Comparison of ENCODE assay signal across 15 cellular contexts in genomic region chr6:108585921-108586320, GRCh38. TPM values are rescaled to one million over a fixed set of nuclear protein-coding genes. Genes with fewer than 3 reads are reported as not detected.
DNase-seq lines count a peak whose midpoint lies in the region; ATAC-seq and TF ChIP-seq lines count a peak whose summit lies in the region.
"Had no signal": no experiment of that assay in that cellular context is flagged by ENCODE, and none has a peak within 500 bp of the region (broad histone marks: within the 10 kb centered on the region; RNA-seq: fewer than 3 reads in every experiment).

No MANE protein-coding gene starts in this region.

- no peak for TF ChIP-seq EP300 in ovary (IDR thresholded peaks at IDR 0.05)

- no peak overlapping the region for H3K18ac ChIP-seq in mesendoderm (ENCODE audit: low read length)

- H2AFZ ChIP-seq in fibroblast of lung (ENCODE audit: low read length): no peak overlapping the region

- H3K27ac ChIP-seq in right atrium auricular region: peak overlapping the region; percentile 81 to 83
- peak overlapping the region; percentile 32 for H3K27ac ChIP-seq in fibroblast of lung (ENCODE audit: insufficient read depth, low read length)
- H3K27ac ChIP-seq in gastrocnemius medialis: peak overlapping the region; percentile 86 to 96 (median 90)
- H3K27ac ChIP-seq in vagina: peak overlapping the region; percentile 83
- peak overlapping the region in 1 of 2 donors; percentile 38 for H3K27ac ChIP-seq in ovary
- H3K27ac ChIP-seq in mesendoderm (ENCODE audit: low read depth, low read length): no peak overlapping the region

- no peak overlapping the region for H4K5ac ChIP-seq in mesendoderm (ENCODE audit: low read length)

- no peak overlapping the region for H2BK5ac ChIP-seq in mesendoderm (ENCODE audit: low read length)

- H3K23ac ChIP-seq in mesendoderm (ENCODE audit: low read length): no peak overlapping the region

- H3K4me2 ChIP-seq in fibroblast of lung (ENCODE audit: extremely low read depth, insufficient read depth, low read length): peak overlapping the region; percentile 32
- no peak overlapping the region for H3K4me2 ChIP-seq in mesendoderm (ENCODE audit: low read length)

- ATAC-seq in left ventricle myocardium superior (no peak), gastrocnemius medialis (no peak)
- ATAC-seq: activated T-cell treated with anti-CD3 and anti-CD28 coated beads, Interleukin-2, amount 50 U/mL, for 4 hours; CD8-positive, alpha-beta T cell; esophagus mucosa had no signal

- no peak for TF ChIP-seq POLR2A in gastrocnemius medialis (IDR thresholded peaks at IDR 0.05)
- no peak for TF ChIP-seq POLR2A in vagina (IDR thresholded peaks at IDR 0.05)
- no peak for TF ChIP-seq POLR2A in ovary (IDR thresholded peaks at IDR 0.05)

- no peaks in the 10 kb centered on the region for H3K9me3 ChIP-seq in right atrium auricular region
- no peaks in the 10 kb centered on the region for H3K9me3 ChIP-seq in fibroblast of lung (ENCODE audit: control insufficient read depth, insufficient read depth, low read depth, low read length)
- H3K9me3 ChIP-seq in gastrocnemius medialis: no peaks in the 10 kb centered on the region
- no peaks in the 10 kb centered on the region for H3K9me3 ChIP-seq in vagina
- H3K9me3 ChIP-seq in ovary: no peaks in the 10 kb centered on the region

- in situ Hi-C loops in gastrocnemius medialis (cut with MboI; ENCODE audit: low sequenced_read_pairs in 4 of 4): loop anchor here in 1 of 4 donors (10.0 kb wide), 1 partner anchor 89 kb away; no protein-coding TSS in a partner anchor

- no peak overlapping the region for H2BK120ac ChIP-seq in mesendoderm (ENCODE audit: low read depth, low read length)

- no peak overlapping the region for H3K56ac ChIP-seq in mesendoderm (ENCODE audit: low read length)

- H3K79me2 ChIP-seq in fibroblast of lung (ENCODE audit: control insufficient read depth, insufficient read depth, low read length): peaks cover 84% of the 10 kb centered on the region
- peaks cover 27% of the 10 kb centered on the region for H3K79me2 ChIP-seq in mesendoderm (ENCODE audit: control insufficient read depth, insufficient read depth, low read length)

- H3K9ac ChIP-seq in fibroblast of lung (ENCODE audit: insufficient read depth, low read length) (no peak overlapping the region), mesendoderm (ENCODE audit: low read length) (no peak overlapping the region)

- H3K79me1 ChIP-seq in mesendoderm (ENCODE audit: low read length): peaks cover 31% of the 10 kb centered on the region

- H3K4me1 ChIP-seq in right atrium auricular region (peaks cover 0 to 98% of the 10 kb centered on the region in 2 donors), fibroblast of lung (ENCODE audit: control insufficient read depth, extremely low read depth, insufficient read depth, low read length) (peaks cover 58% of the 10 kb centered on the region), gastrocnemius medialis (peaks cover 94 to 97% of the 10 kb centered on the region in 2 donors), vagina (peaks cover 97% of the 10 kb centered on the region), ovary (ENCODE audit: insufficient read depth) (peaks cover 53% of the 10 kb centered on the region), mesendoderm (ENCODE audit: control insufficient read depth, low read depth, low read length) (no peaks in the 10 kb centered on the region)

- peaks cover 4% of the 10 kb centered on the region for H4K20me1 ChIP-seq in fibroblast of lung (ENCODE audit: control insufficient read depth, extremely low read depth, insufficient read depth, low read length)

- H3K4me3 ChIP-seq in right atrium auricular region (no peak overlapping the region), fibroblast of lung (replicated peaks in 1 of 4; ENCODE audit: control extremely low read depth in 1 of 4, insufficient read depth in 1 of 4, low read depth in 3 of 4, low read length in 4 of 4) (no peak overlapping the region), gastrocnemius medialis (peak overlapping the region in 1 of 4 donors; percentile 8), vagina (no peak overlapping the region), ovary (no peak overlapping the region), mesendoderm (ENCODE audit: low read length) (no peak overlapping the region)

- no peak overlapping the region for H2AK5ac ChIP-seq in mesendoderm (ENCODE audit: low read length)

- H3K4ac ChIP-seq in mesendoderm (ENCODE audit: low read depth, low read length): no peak overlapping the region

- H4K8ac ChIP-seq in mesendoderm (ENCODE audit: low read depth, low read length): no peak overlapping the region

- no peak for DNase-seq in right atrium auricular region (ENCODE audit: low spot score)
- DNase-seq in left ventricle myocardium superior: no peak
- no peak for DNase-seq in fibroblast of lung (ENCODE audit: low read depth in 2 of 2)
- no peak for DNase-seq in gastrocnemius medialis
- DNase-seq in vagina (ENCODE audit: extremely low spot score in 2 of 2): no peak
- DNase-seq in ovary: no peak
- no peak for DNase-seq in mesendoderm
- no peak for DNase-seq in GM10266 (ENCODE audit: extremely low spot score)
- DNase-seq: activated CD4-positive, alpha-beta T cell treated with anti-CD3 and anti-CD28 coated beads, Interleukin-2, amount 10 ng/mL, durations not matched to agents 7 days and 5 days; activated T-cell treated with anti-CD3 and anti-CD28 coated beads, Interleukin-2, amount 50 U/mL, for 4 hours; CD8-positive, alpha-beta T cell; NCI-H2081; NCI-H69; nucleus accumbens had no signal

- H2BK15ac ChIP-seq in mesendoderm (replicated peaks; ENCODE audit: low read depth): no peak overlapping the region

- TF ChIP-seq CTCF in right atrium auricular region (IDR thresholded peaks at IDR 0.05): no peak
- TF ChIP-seq CTCF in fibroblast of lung (conservative IDR thresholded peaks at IDR 0.05 in 1 of 2, IDR thresholded peaks at IDR 0.05 in 1 of 2; ENCODE audit: low read depth in 1 of 2, low read length in 2 of 2): no peak
- no peak for TF ChIP-seq CTCF in gastrocnemius medialis (IDR thresholded peaks at IDR 0.05 in 4 of 5, conservative IDR thresholded peaks at IDR 0.05 in 1 of 5)
- no peak for TF ChIP-seq CTCF in vagina (IDR thresholded peaks at IDR 0.05)
- TF ChIP-seq CTCF in ovary (IDR thresholded peaks at IDR 0.05): no peak
- no peak for TF ChIP-seq CTCF in GM10266 (IDR thresholded peaks at IDR 0.05; ENCODE audit: control insufficient read depth, insufficient read depth, low read depth, missing control alignments)

- H3K36me3 ChIP-seq in right atrium auricular region (no peaks in the 10 kb centered on the region), fibroblast of lung (ENCODE audit: control insufficient read depth, insufficient read depth, low read length) (no peaks in the 10 kb centered on the region), gastrocnemius medialis (no peaks in the 10 kb centered on the region), vagina (no peaks in the 10 kb centered on the region), ovary (no peaks in the 10 kb centered on the region), mesendoderm (ENCODE audit: control insufficient read depth, insufficient read depth, low read length) (no peaks in the 10 kb centered on the region)

- H3K27me3 ChIP-seq in right atrium auricular region (no peaks in the 10 kb centered on the region), fibroblast of lung (ENCODE audit: control insufficient read depth, insufficient read depth, low read length) (no peaks in the 10 kb centered on the region), gastrocnemius medialis (no peaks in the 10 kb centered on the region), vagina (no peaks in the 10 kb centered on the region), ovary (no peaks in the 10 kb centered on the region), mesendoderm (ENCODE audit: insufficient read depth, low read length, poor library complexity) (no peaks in the 10 kb centered on the region)

- intact Hi-C loops in left ventricle myocardium superior (cut with micrococcal nuclease): no loop called here
- intact Hi-C loops in gastrocnemius medialis (cut with DNase I; ENCODE audit: low total_unique reads): no loop called here
- intact Hi-C loops in vagina (cut with DNase I): no loop called here
- intact Hi-C loops in ovary (cut with DNase I): loop anchor here in 1 of 4 donors (10.0 kb wide), 1 partner anchor 69 kb away; no protein-coding TSS in a partner anchor

- WGBS in ovary, 3 donors: 69 to 71% (median 71%) methylated on average over 4 of the region's 4 CpGs
- no CpG with 5 or more reads among the region's 4 CpGs for WGBS in mesendoderm (ENCODE audit: extremely low coverage, insufficient coverage, low lambda C conversion rate)

RNA-seq across cellular contexts. Expression of gene FOXO3, which starts 25.2 kb away (rescaled TPM):
- total RNA-seq in right atrium auricular region: 10 to 100 TPM; 54.5 to 60.9 TPM
- 29.5 TPM for total RNA-seq in left ventricle myocardium superior
- total RNA-seq in fibroblast of lung: 53.7 and 63.9 TPM in 2 replicates
- 36.9 and 49.5 TPM in 2 replicates for polyA plus RNA-seq in fibroblast of lung
- polyA plus RNA-seq in fibroblast of lung (2012): 28.1 and 46.7 TPM in 2 replicates
- 241 and 323 TPM in 2 replicates for polyA minus RNA-seq in fibroblast of lung (ENCODE audit: low replicate concordance)
- total RNA-seq in gastrocnemius medialis: 100 to 1,000 TPM; 111 to 293 (median 183) TPM
- total RNA-seq in vagina: 110 TPM
- total RNA-seq in ovary: 10 to 100 TPM; 67.1 to 94.8 (median 80.0) TPM
- polyA plus RNA-seq in ovary: 10 to 100 TPM; 33.4 to 39.2 TPM
- polyA plus RNA-seq in mesendoderm (2013, experiment 1 of 2): 14.4 TPM
- polyA plus RNA-seq in mesendoderm (2013, experiment 2 of 2): 14.2 TPM
